ENCODE assay signal across 16 cellular contexts in genomic region chr20:54726687-54727086, GRCh38.
DNase-seq lines count a peak whose midpoint lies in the region; ATAC-seq and TF ChIP-seq lines count a peak whose summit lies in the region.
"Had no signal": no experiment of that assay in that cellular context is flagged by ENCODE, and none has a peak within 500 bp of the region (broad histone marks: within the 10 kb centered on the region; RNA-seq: fewer than 3 reads in every experiment).

No MANE protein-coding gene starts in this region.

- H2AK5ac ChIP-seq in mesenchymal stem cell (ENCODE audit: low read length, severe bottlenecking): no peak overlapping the region

- no peaks in the 10 kb centered on the region for H3K4me1 ChIP-seq in mesenchymal stem cell (ENCODE audit: control insufficient read depth, insufficient read depth, low read depth, low read length)
- H3K4me1 ChIP-seq: tibial nerve had no signal

- no peaks in the 10 kb centered on the region for H3K9me3 ChIP-seq in WERI-Rb-1 (ENCODE audit: severe bottlenecking)
- no peaks in the 10 kb centered on the region for H3K9me3 ChIP-seq in mesenchymal stem cell (ENCODE audit: control insufficient read depth, low read length)

- H3K27ac ChIP-seq in WERI-Rb-1: no peak overlapping the region
- no peak overlapping the region for H3K27ac ChIP-seq in mesenchymal stem cell (ENCODE audit: low read length, poor library complexity, severe bottlenecking)
- H3K27ac ChIP-seq: tibial nerve had no signal

- no peak overlapping the region for H3K4ac ChIP-seq in mesenchymal stem cell (ENCODE audit: low read depth in 1 of 2, low read length in 2 of 2)

- H4K8ac ChIP-seq in mesenchymal stem cell (ENCODE audit: low read length): no peak overlapping the region

- no peak overlapping the region for H2BK120ac ChIP-seq in mesenchymal stem cell (ENCODE audit: low read depth, low read length)

- H3K4me3 ChIP-seq in WERI-Rb-1 (ENCODE audit: low read depth, low read length) (no peak overlapping the region), mesenchymal stem cell (ENCODE audit: insufficient read depth in 1 of 2, low read depth in 1 of 2, low read length in 2 of 2) (no peak overlapping the region)
- H3K4me3 ChIP-seq: tibial nerve had no signal

- H2BK15ac ChIP-seq in mesenchymal stem cell (ENCODE audit: low read depth, poor library complexity, severe bottlenecking): no peak overlapping the region

- H3K14ac ChIP-seq in mesenchymal stem cell (ENCODE audit: low read length in 2 of 2): no peak overlapping the region

- ATAC-seq in HG03457 (IDR thresholded peaks at IDR 0.05; ENCODE audit: unreplicated experiment): no peak
- ATAC-seq: activated CD4-positive, alpha-beta T cell treated with anti-CD3 and anti-CD28 coated beads for 36 hours had no signal

- H3K27me3 ChIP-seq in WERI-Rb-1 (ENCODE audit: insufficient read depth, low read depth, severe bottlenecking) (peaks cover 47% of the 10 kb centered on the region), mesenchymal stem cell (ENCODE audit: control insufficient read depth in 1 of 2, insufficient read depth in 1 of 2, low read length in 2 of 2) (no peaks in the 10 kb centered on the region)
- H3K27me3 ChIP-seq: tibial nerve had no signal

- H3K18ac ChIP-seq in mesenchymal stem cell (ENCODE audit: low read depth in 1 of 2, low read length in 2 of 2): no peak overlapping the region

- H2AFZ ChIP-seq in mesenchymal stem cell (ENCODE audit: low read depth, low read length): no peak overlapping the region

- H3K9ac ChIP-seq in mesenchymal stem cell (ENCODE audit: low read length): no peak overlapping the region

- no peak overlapping the region for H4K91ac ChIP-seq in mesenchymal stem cell (ENCODE audit: low read length)

- DNase-seq in DMS114 treated with DMSO at 0.1 percent for 48 hours (lab: John Stamatoyannopoulos, UW; ENCODE audit: unreplicated experiment) (peak; percentile 1), HT-29 (ENCODE audit: low spot score) (peak; percentile 36), NCI-H82 treated with DMSO at 0.1 percent for 48 hours (lab: John Stamatoyannopoulos, UW; ENCODE audit: unreplicated experiment) (peak; percentile 16), WERI-Rb-1 (no peak), UCSD-AML1 (lab: John Stamatoyannopoulos, UW; ENCODE audit: unreplicated experiment) (no peak), mesenchymal stem cell (no peak)
- DNase-seq: activated CD4-positive, alpha-beta T cell treated with anti-CD3 and anti-CD28 coated beads for 36 hours; activated naive CD4-positive, alpha-beta T cell treated with Interleukin-2 at 50 U/mL for 16 hours; activated T-cell treated with anti-CD3 and anti-CD28 coated beads for 4 hours; DMS79; NCI-H2081; NCI-H774; SHP77 treated with DMSO at 0.1 percent for 48 hours; stimulated activated naive CD4-positive, alpha-beta T cell treated with Interleukin-2 at 50 U/mL for 16 hours had no signal

- WGBS in mesenchymal stem cell: 63% methylated on average over 4 of the region's 4 CpGs

- H3K36me3 ChIP-seq in WERI-Rb-1 (no peaks in the 10 kb centered on the region), mesenchymal stem cell (ENCODE audit: control insufficient read depth in 1 of 2, insufficient read depth in 2 of 2, low read depth in 1 of 2, low read length in 2 of 2) (no peaks in the 10 kb centered on the region)
- H3K36me3 ChIP-seq: tibial nerve had no signal

- no peak overlapping the region for H3K4me2 ChIP-seq in mesenchymal stem cell (ENCODE audit: low read length, poor library complexity, severe bottlenecking)

- TF ChIP-seq CTCF in WERI-Rb-1 (IDR thresholded peaks at IDR 0.05; ENCODE audit: low read depth, low read length): 0 out of 2 replicates have a peak, but pooled peaks have one; percentile 3

- H2BK12ac ChIP-seq in mesenchymal stem cell (ENCODE audit: low read length in 2 of 2): no peak overlapping the region

- H3K23ac ChIP-seq in mesenchymal stem cell (ENCODE audit: low read length in 2 of 2): no peak overlapping the region

- H3K79me1 ChIP-seq in mesenchymal stem cell (replicated peaks; ENCODE audit: low read length, poor library complexity, severe bottlenecking): no peaks in the 10 kb centered on the region

- H2BK5ac ChIP-seq in mesenchymal stem cell (ENCODE audit: low read depth, low read length, poor library complexity, severe bottlenecking): no peak overlapping the region

Comparison
In these comparisons a context has a peak if more than half of its experiments do, and no peak if none do; other contexts are left out.
1. DNase-seq: peak in DMS114 treated with DMSO at 0.1 percent for 48 hours (single experiment), HT-29 (single experiment) and NCI-H82 treated with DMSO at 0.1 percent for 48 hours (single experiment); none in WERI-Rb-1 (single experiment), UCSD-AML1 (single experiment) and mesenchymal stem cell (single experiment).